ENCODE assay signal across 18 cellular contexts in the genomic region with DNA sequence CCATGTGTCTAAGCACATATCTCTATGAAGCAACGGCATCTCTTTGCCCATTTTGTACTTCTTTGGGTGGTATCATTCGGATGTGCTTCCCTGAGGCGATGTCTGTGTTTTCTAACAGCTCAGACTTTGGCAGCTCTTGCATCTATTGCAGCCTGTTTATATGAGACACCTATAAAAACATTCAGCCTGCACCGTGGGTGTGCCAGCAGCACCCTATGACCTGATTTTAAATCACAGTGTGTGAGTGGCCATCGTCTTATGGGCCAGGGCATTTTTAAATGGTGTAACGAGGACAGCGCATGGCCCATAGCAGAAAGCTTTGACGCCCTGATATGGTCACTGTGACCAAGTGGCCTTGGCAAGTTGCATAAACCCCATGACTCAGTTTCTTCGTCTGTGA. TPM values are rescaled to one million over a fixed set of nuclear protein-coding genes. Genes with fewer than 3 reads are reported as not detected.
DNase-seq lines count a peak whose midpoint lies in the region; ATAC-seq, FAIRE-seq and TF ChIP-seq lines count a peak whose summit lies in the region.
"Had no signal": no experiment of that assay in that cellular context is flagged by ENCODE, and none has a peak within 500 bp of the region (broad histone marks: within the 10 kb centered on the region; RNA-seq: fewer than 3 reads in every experiment).

No MANE protein-coding gene starts in this region.

- peaks cover 51% of the 10 kb centered on the region for H4K20me1 ChIP-seq in astrocyte (ENCODE audit: insufficient read depth, low read length)

- H2AFZ ChIP-seq in astrocyte (ENCODE audit: low read depth, low read length), result no peak overlapping the region

- 59 to 62% (median 60%) methylated on average over 9 of the region's 9 CpGs for WGBS in heart left ventricle, 4 donors

- intact Hi-C loops in heart left ventricle (cut with DNase I), result no loop called here

- FAIRE-seq in astrocyte (lab: Jason Lieb, UNC), result no peak
- FAIRE-seq: HTR-8/SVneo had no signal

- H3K36me3 ChIP-seq in astrocyte (ENCODE audit: insufficient read depth, low read length), result no peaks in the 10 kb centered on the region
- H3K36me3 ChIP-seq in heart left ventricle, result no peaks in the 10 kb centered on the region
- H3K36me3 ChIP-seq in rectal smooth muscle tissue (ENCODE audit: control insufficient read depth, insufficient read depth, low read length), result no peaks in the 10 kb centered on the region
- H3K36me3 ChIP-seq: colonic mucosa, tibial nerve had no signal

- DNase-seq in EL (peak; percentile 21), astrocyte (ENCODE audit: low read depth) (peak; percentile 28), heart left ventricle (no peak), omental fat pad (ENCODE audit: low spot score) (no peak), NOMO-1 treated with DMSO at 0.1 percent for 48 hours (lab: John Stamatoyannopoulos, UW; ENCODE audit: unreplicated experiment) (no peak)
- DNase-seq: activated CD8-positive, alpha-beta T cell treated with anti-CD3 and anti-CD28 coated beads, Interleukin-2, amount 10 ng/mL, durations not matched to agents 7 days and 5 days; CD4-positive, alpha-beta T cell; colonic mucosa; DMS79; natural killer cell; NCI-H1694 treated with DMSO at 0.1 percent for 48 hours; stimulated activated CD4-positive, alpha-beta T cell treated with anti-CD3 and anti-CD28 coated beads, Interleukin-2, amount 100 ng/mL, for 24 hours had no signal

- peak; percentile 47 to 66 (median 54) for ATAC-seq in heart left ventricle
- no peak for ATAC-seq in GM21529 (IDR thresholded peaks at IDR 0.05; ENCODE audit: unreplicated experiment)
- no peak for ATAC-seq in omental fat pad (ENCODE audit: low FRiP score)
- no peak for ATAC-seq in HG03159 (IDR thresholded peaks at IDR 0.05; ENCODE audit: unreplicated experiment)
- ATAC-seq: activated CD8-positive, alpha-beta T cell treated with anti-CD3 and anti-CD28 coated beads, Interleukin-2, amount 10 ng/mL, durations not matched to agents 7 days and 5 days; activated T-helper 17 cell treated with anti-CD3 and anti-CD28 coated beads, Interleukin-2, amount 50 U/mL, for 72 hours; natural killer cell had no signal

- H3K9ac ChIP-seq in astrocyte (ENCODE audit: low read length) (no peak overlapping the region), rectal smooth muscle tissue (ENCODE audit: low read length) (no peak overlapping the region)

- H3K27me3 Mint-ChIP-seq in astrocyte (ENCODE audit: low read depth, unreplicated experiment), result peaks cover 14% of the 10 kb centered on the region

- H3K36me3 Mint-ChIP-seq in astrocyte (ENCODE audit: low read depth, unreplicated experiment), result peaks cover 10% of the 10 kb centered on the region
- H3K36me3 Mint-ChIP-seq: natural killer cell had no signal

- H3K9me3 Mint-ChIP-seq in astrocyte (ENCODE audit: unreplicated experiment), result peaks cover 3% of the 10 kb centered on the region

- peaks cover 5% of the 10 kb centered on the region for H3K4me1 Mint-ChIP-seq in astrocyte (ENCODE audit: low read depth, unreplicated experiment)
- H3K4me1 Mint-ChIP-seq: activated T-helper 17 cell treated with anti-CD3 and anti-CD28 coated beads, Interleukin-2, amount 50 U/mL, for 72 hours; natural killer cell had no signal

- H3K4me3 ChIP-seq in astrocyte (ENCODE audit: insufficient read depth, low read depth, low read length) (no peak overlapping the region), heart left ventricle (no peak overlapping the region), rectal smooth muscle tissue (ENCODE audit: low read length) (no peak overlapping the region)
- H3K4me3 ChIP-seq: colonic mucosa, tibial nerve had no signal

- H3K4me1 ChIP-seq in astrocyte (ENCODE audit: insufficient read depth, low read length) (peaks cover 14% of the 10 kb centered on the region), heart left ventricle (peaks cover 0 to 63% (median 36%) of the 10 kb centered on the region in 12 donors), rectal smooth muscle tissue (ENCODE audit: control insufficient read depth, insufficient read depth, low read length) (peaks cover 13% of the 10 kb centered on the region)

- H3K9me3 ChIP-seq in astrocyte (ENCODE audit: insufficient read depth, low read depth, low read length) (no peaks in the 10 kb centered on the region), heart left ventricle (peaks cover 0 to 12% (median 2%) of the 10 kb centered on the region in 12 donors)
- H3K9me3 ChIP-seq: colonic mucosa had no signal

- no peak overlapping the region for H3K27ac Mint-ChIP-seq in astrocyte (ENCODE audit: unreplicated experiment)
- H3K27ac Mint-ChIP-seq: activated CD8-positive, alpha-beta T cell treated with anti-CD3 and anti-CD28 coated beads, Interleukin-2, amount 10 ng/mL, durations not matched to agents 7 days and 5 days; activated T-helper 17 cell treated with anti-CD3 and anti-CD28 coated beads, Interleukin-2, amount 50 U/mL, for 72 hours; CD4-positive, alpha-beta T cell; natural killer cell had no signal

- peaks cover 40% of the 10 kb centered on the region for H3K79me2 ChIP-seq in astrocyte (ENCODE audit: insufficient read depth, low read length)

- no peak overlapping the region for H3K4me3 Mint-ChIP-seq in astrocyte (ENCODE audit: unreplicated experiment)
- H3K4me3 Mint-ChIP-seq: activated CD8-positive, alpha-beta T cell treated with anti-CD3 and anti-CD28 coated beads, Interleukin-2, amount 10 ng/mL, durations not matched to agents 7 days and 5 days; activated T-helper 17 cell treated with anti-CD3 and anti-CD28 coated beads, Interleukin-2, amount 50 U/mL, for 72 hours; CD4-positive, alpha-beta T cell; natural killer cell had no signal

- H3K4me2 ChIP-seq in astrocyte (ENCODE audit: low read length), result peak overlapping the region; percentile 3

- H3K27ac ChIP-seq in astrocyte (ENCODE audit: low read depth, low read length) (no peak overlapping the region), heart left ventricle (peak overlapping the region in 8 of 12 donors; percentile 11 to 71 (median 50)), rectal smooth muscle tissue (ENCODE audit: low read depth, low read length) (peak overlapping the region; percentile 3)
- H3K27ac ChIP-seq: colonic mucosa, tibial nerve had no signal

- H3K27me3 ChIP-seq in astrocyte (ENCODE audit: insufficient read depth, low read length), result no peaks in the 10 kb centered on the region
- no peaks in the 10 kb centered on the region for H3K27me3 ChIP-seq in heart left ventricle
- no peaks in the 10 kb centered on the region for H3K27me3 ChIP-seq in rectal smooth muscle tissue (ENCODE audit: control insufficient read depth, insufficient read depth, low read length)
- H3K27me3 ChIP-seq: colonic mucosa, tibial nerve had no signal

- TF ChIP-seq CTCF in astrocyte (IDR thresholded peaks at IDR 0.05; ENCODE audit: insufficient read depth, low read depth, low read length), result no peak
- TF ChIP-seq CTCF in heart left ventricle (IDR thresholded peaks at IDR 0.05), result no peak
- TF ChIP-seq CTCF in omental fat pad (IDR thresholded peaks at IDR 0.05), result no peak

- no peak for TF ChIP-seq POLR2A in heart left ventricle (IDR thresholded peaks at IDR 0.05)

RNA-seq across cellular contexts. Expression of gene NPAS2, which starts 12.9 kb away (rescaled TPM):
- 5.5 and 5.8 TPM in 2 replicates for total RNA-seq in astrocyte
- 10 to 100 TPM; 29.5 to 81.4 (median 43.3) TPM for total RNA-seq in heart left ventricle
- 100 to 1,000 TPM in 1 of 2 donors, 10 to 100 TPM in 1; 28.2 to 144 TPM for polyA plus RNA-seq in heart left ventricle
- total RNA-seq in omental fat pad, result 10 to 100 TPM in 3 of 4 donors, 1 to 10 TPM in 1; 6.1 to 29.8 (median 24.3) TPM
- total RNA-seq: natural killer cell had no signal

Comparison
In these comparisons a context has a peak if more than half of its experiments do, and no peak if none do; other contexts are left out.
1. DNase-seq: peak in EL (single experiment) and astrocyte (single experiment); none in heart left ventricle (0 of 5), omental fat pad (single experiment) and NOMO-1 treated with DMSO at 0.1 percent for 48 hours (single experiment).
2. ATAC-seq: peak in heart left ventricle (4 of 4); none in GM21529 (single experiment), omental fat pad (single experiment) and HG03159 (single experiment).